In genomic region chr3:26118165-26118564, GRCh38 we compare ENCODE assay signal across 11 cellular contexts.
DNase-seq lines count a peak whose midpoint lies in the region; ATAC-seq, FAIRE-seq and TF ChIP-seq lines count a peak whose summit lies in the region.
"Had no signal": no experiment of that assay in that cellular context is flagged by ENCODE, and none has a peak within 500 bp of the region (broad histone marks: within the 10 kb centered on the region; RNA-seq: fewer than 3 reads in every experiment).

No MANE protein-coding gene starts in this region.

- 56% methylated on average over 2 of the region's 2 CpGs; no CpG with 5 or more reads in 1 of the 2 donors for WGBS in gastroesophageal sphincter (ENCODE audit: low coverage in 1 of 2), 2 donors

- H2AFZ ChIP-seq in MM.1S (ENCODE audit: low read length) = peak overlapping the region; percentile 76

- H3K9me3 Mint-ChIP-seq in natural killer cell = peaks cover 0 to 11% of the 10 kb centered on the region in 2 donors

- peak overlapping the region; percentile 47 for H3K4me2 ChIP-seq in MM.1S (ENCODE audit: low read depth, low read length)

- DNase-seq in GM10266 (ENCODE audit: extremely low spot score) (peak; percentile 18), MM.1S (peak; percentile 67), GM12892 (ENCODE audit: insufficient read length) (no peak), posterior vena cava (ENCODE audit: low spot score) (no peak), natural killer cell (no peak)
- DNase-seq in effector memory CD4-positive, alpha-beta T cell = no peak
- DNase-seq: activated naive CD4-positive, alpha-beta T cell treated with anti-CD3 and anti-CD28 coated beads for 36 hours had no signal

- no peak for FAIRE-seq in GM12892 (lab: Jason Lieb, UNC)
- FAIRE-seq: pancreas had no signal

- TF ChIP-seq POLR2A in gastroesophageal sphincter (IDR thresholded peaks at IDR 0.05) = no peak
- no peak for TF ChIP-seq POLR2A in GM12892 (IDR thresholded peaks at IDR 0.05; ENCODE audit: low read depth, low read length)

- no peaks in the 10 kb centered on the region for H3F3A ChIP-seq in MM.1S (ENCODE audit: insufficient read depth, low read length)

- no peak overlapping the region for H3K27ac Mint-ChIP-seq in natural killer cell
- H3K27ac Mint-ChIP-seq: activated naive CD4-positive, alpha-beta T cell treated with anti-CD3 and anti-CD28 coated beads for 36 hours; stimulated activated memory B cell treated with anti-CD40 and anti-IgM and Interleukin-4, amounts not matched to agents 10 μg/mL and 1 μg/mL and 100 μg/mL, for 72 hours had no signal

- H3K36me3 ChIP-seq in MM.1S (replicated peaks; ENCODE audit: insufficient read depth, low read length) (no peaks in the 10 kb centered on the region), gastroesophageal sphincter (no peaks in the 10 kb centered on the region)
- H3K36me3 ChIP-seq in effector memory CD4-positive, alpha-beta T cell (ENCODE audit: control insufficient read depth, insufficient read depth, low read length) = no peaks in the 10 kb centered on the region
- H3K36me3 ChIP-seq: pancreas had no signal

- no peak overlapping the region for H3K27ac ChIP-seq in MM.1S (ENCODE audit: low read length)
- no peak overlapping the region for H3K27ac ChIP-seq in gastroesophageal sphincter
- no peak overlapping the region for H3K27ac ChIP-seq in effector memory CD4-positive, alpha-beta T cell (ENCODE audit: insufficient read depth, low read length, poor library complexity, severe bottlenecking)
- H3K27ac ChIP-seq: pancreas had no signal

- no peaks in the 10 kb centered on the region for H3K36me3 Mint-ChIP-seq in natural killer cell
- H3K36me3 Mint-ChIP-seq: stimulated activated memory B cell treated with anti-CD40 and anti-IgM and Interleukin-4, amounts not matched to agents 10 μg/mL and 1 μg/mL and 100 μg/mL, for 72 hours had no signal

- no peaks in the 10 kb centered on the region for H3K9me2 ChIP-seq in MM.1S (replicated peaks; ENCODE audit: insufficient read depth, low read length)

- H4K20me1 ChIP-seq in MM.1S (ENCODE audit: insufficient read depth, low read length) = no peaks in the 10 kb centered on the region

- H3K27me3 Mint-ChIP-seq in natural killer cell (ENCODE audit: low read depth in 2 of 2) = no peaks in the 10 kb centered on the region
- H3K27me3 Mint-ChIP-seq: stimulated activated memory B cell treated with anti-CD40 and anti-IgM and Interleukin-4, amounts not matched to agents 10 μg/mL and 1 μg/mL and 100 μg/mL, for 72 hours had no signal

- H3K4me3 Mint-ChIP-seq in natural killer cell = no peak overlapping the region
- H3K4me3 Mint-ChIP-seq: activated naive CD4-positive, alpha-beta T cell treated with anti-CD3 and anti-CD28 coated beads for 36 hours; stimulated activated memory B cell treated with anti-CD40 and anti-IgM and Interleukin-4, amounts not matched to agents 10 μg/mL and 1 μg/mL and 100 μg/mL, for 72 hours had no signal

- ATAC-seq in GM21529 (IDR thresholded peaks at IDR 0.05; ENCODE audit: unreplicated experiment) = peak; percentile 66
- ATAC-seq in gastroesophageal sphincter = no peak
- ATAC-seq in natural killer cell = no peak
- ATAC-seq: pancreas; stimulated activated memory B cell treated with anti-CD40 and anti-IgM and Interleukin-4, amounts not matched to agents 10 μg/mL and 1 μg/mL and 100 μg/mL, for 72 hours had no signal

- no peak overlapping the region for H3K4me3 ChIP-seq in MM.1S (ENCODE audit: low read length)
- H3K4me3 ChIP-seq in gastroesophageal sphincter = no peak overlapping the region
- no peak overlapping the region for H3K4me3 ChIP-seq in effector memory CD4-positive, alpha-beta T cell (ENCODE audit: insufficient read depth, low read depth, low read length, poor library complexity, severe bottlenecking)
- H3K4me3 ChIP-seq: pancreas had no signal

- intact Hi-C loops in posterior vena cava (cut with DNase I) (no loop called here), natural killer cell (cut with micrococcal nuclease) (no loop called here)

- no peak overlapping the region for H3K9ac ChIP-seq in MM.1S (ENCODE audit: low read length)

- no peak for TF ChIP-seq EP300 in gastroesophageal sphincter (IDR thresholded peaks at IDR 0.05)

- TF ChIP-seq CTCF in GM10266 (IDR thresholded peaks at IDR 0.05; ENCODE audit: control insufficient read depth, insufficient read depth, low read depth, missing control alignments) (peak; percentile 39), MM.1S (IDR thresholded peaks at IDR 0.05; ENCODE audit: low read length) (peak; percentile 72), gastroesophageal sphincter (IDR thresholded peaks at IDR 0.05) (peak in 3 of 4 experiments; percentile 12 to 52 (median 44)), natural killer cell (IDR thresholded peaks at IDR 0.05) (no peak)

- H3K27me3 ChIP-seq in MM.1S (replicated peaks; ENCODE audit: insufficient read depth, low read length) (no peaks in the 10 kb centered on the region), gastroesophageal sphincter (no peaks in the 10 kb centered on the region)
- H3K27me3 ChIP-seq in effector memory CD4-positive, alpha-beta T cell (replicated peaks; ENCODE audit: control insufficient read depth, insufficient read depth, low read length, poor library complexity, severe bottlenecking) = no peaks in the 10 kb centered on the region
- H3K27me3 ChIP-seq: pancreas had no signal

- H3K79me2 ChIP-seq in MM.1S (ENCODE audit: low read length) = no peaks in the 10 kb centered on the region

- H3K4me1 Mint-ChIP-seq in natural killer cell = no peaks in the 10 kb centered on the region
- H3K4me1 Mint-ChIP-seq: stimulated activated memory B cell treated with anti-CD40 and anti-IgM and Interleukin-4, amounts not matched to agents 10 μg/mL and 1 μg/mL and 100 μg/mL, for 72 hours had no signal

- peaks cover 18% of the 10 kb centered on the region for H3K4me1 ChIP-seq in MM.1S (ENCODE audit: low read length)
- H3K4me1 ChIP-seq in gastroesophageal sphincter = no peaks in the 10 kb centered on the region
- H3K4me1 ChIP-seq in effector memory CD4-positive, alpha-beta T cell (ENCODE audit: control insufficient read depth, insufficient read depth, low read length, poor library complexity, severe bottlenecking) = no peaks in the 10 kb centered on the region
- H3K4me1 ChIP-seq: pancreas had no signal

- H3K9me3 ChIP-seq in MM.1S (replicated peaks; ENCODE audit: insufficient read depth, low read length) (no peaks in the 10 kb centered on the region), gastroesophageal sphincter (peaks cover 0 to 7% (median 0%) of the 10 kb centered on the region in 3 donors)
- H3K9me3 ChIP-seq in effector memory CD4-positive, alpha-beta T cell (ENCODE audit: control insufficient read depth, low read length) = no peaks in the 10 kb centered on the region
- H3K9me3 ChIP-seq: pancreas had no signal

Comparison
In these comparisons a context has a peak if more than half of its experiments do, and no peak if none do; other contexts are left out.
1. DNase-seq: peak in GM10266 (single experiment) and MM.1S (single experiment); none in GM12892 (single experiment), effector memory CD4-positive, alpha-beta T cell (0 of 3), posterior vena cava (single experiment) and natural killer cell (single experiment).